Comparison of ENCODE assay signal across 23 cellular contexts in genomic region chr1:43327549-43328292, GRCh38. TPM values are rescaled to one million over a fixed set of nuclear protein-coding genes. Genes with fewer than 3 reads are reported as not detected.
"Had no signal": no experiment of that assay in that cellular context is flagged by ENCODE, and none has a peak within 500 bp of the region (broad histone marks: within the 10 kb centered on the region; RNA-seq: fewer than 3 reads in every experiment).

No MANE protein-coding gene starts in this region.

- H3K4me3 ChIP-seq: esophagus muscularis mucosa, neural progenitor cell, pancreas, testis had no signal

- H3K4me1 ChIP-seq: neural progenitor cell, pancreas had no signal

- H3K27me3 Mint-ChIP-seq: activated naive CD8-positive, alpha-beta T cell treated with anti-CD3 and anti-CD28 coated beads for 36 hours; activated T-cell treated with anti-CD3 and anti-CD28 coated beads, Interleukin-2, amount 50 U/mL, for 24 hours; stimulated activated naive CD8-positive, alpha-beta T cell treated with anti-CD3 and anti-CD28 coated beads, Interleukin-15, amount 100 ng/mL, for 72 hours had no signal

- H3K27ac ChIP-seq: brain microvascular endothelial cell, esophagus muscularis mucosa, neural progenitor cell, pancreas, testis had no signal

- H3K36me3 ChIP-seq: brain microvascular endothelial cell, neural progenitor cell, pancreas had no signal

- H3K4me2 ChIP-seq: neural progenitor cell had no signal

- H3K36me3 Mint-ChIP-seq: neural progenitor cell had no signal

- H3K27me3 ChIP-seq: brain microvascular endothelial cell, esophagus muscularis mucosa, neural progenitor cell, pancreas, testis had no signal

- H3K9ac ChIP-seq: neural progenitor cell had no signal

- H3K27ac Mint-ChIP-seq: activated CD8-positive, alpha-beta memory T cell treated with anti-CD3 and anti-CD28 coated beads, Interleukin-2, amount 10 ng/mL, durations not matched to agents 7 days and 5 days; activated naive CD8-positive, alpha-beta T cell treated with anti-CD3 and anti-CD28 coated beads for 36 hours; activated T-cell treated with anti-CD3 and anti-CD28 coated beads, Interleukin-2, amount 50 U/mL, for 24 hours; mesothelial cell of epicardium; neural progenitor cell; stimulated activated naive CD8-positive, alpha-beta T cell treated with anti-CD3 and anti-CD28 coated beads, Interleukin-15, amount 100 ng/mL, for 72 hours had no signal

- DNase-seq: activated CD4-positive, alpha-beta T cell treated with anti-CD3 and anti-CD28 coated beads for 1 hour; activated CD4-positive, alpha-beta T cell treated with anti-CD3 and anti-CD28 coated beads, Interleukin-2, amount 50 U/mL, for 48 hours; activated CD8-positive, alpha-beta memory T cell treated with anti-CD3 and anti-CD28 coated beads, Interleukin-2, amount 10 ng/mL, durations not matched to agents 7 days and 5 days; activated naive CD8-positive, alpha-beta T cell treated with anti-CD3 and anti-CD28 coated beads for 36 hours; activated T-cell treated with anti-CD3 and anti-CD28 coated beads, Interleukin-2, amount 50 U/mL, for 24 hours; brain microvascular endothelial cell; hippocampal formation; kidney glomerular epithelial cell; pancreas; stimulated activated CD4-positive, alpha-beta T cell treated with anti-CD3 and anti-CD28 coated beads, Interleukin-15, amount 100 ng/mL, for 24 hours; stimulated activated CD4-positive, alpha-beta T cell treated with anti-CD3 and anti-CD28 coated beads, Interleukin-4, amount 100 ng/mL, for 4 hours; stimulated activated naive CD8-positive, alpha-beta T cell treated with anti-CD3 and anti-CD28 coated beads, Interleukin-15, amount 100 ng/mL, for 72 hours; testis had no signal

- H3K9me3 ChIP-seq: pancreas, testis had no signal

- ATAC-seq: activated CD8-positive, alpha-beta memory T cell treated with anti-CD3 and anti-CD28 coated beads, Interleukin-2, amount 10 ng/mL, durations not matched to agents 7 days and 5 days; pancreas; stimulated activated naive CD8-positive, alpha-beta T cell treated with anti-CD3 and anti-CD28 coated beads, Interleukin-15, amount 100 ng/mL, for 72 hours had no signal

- FAIRE-seq: pancreas had no signal

- H2AFZ ChIP-seq: neural progenitor cell had no signal

- H3K4me3 Mint-ChIP-seq: activated CD8-positive, alpha-beta memory T cell treated with anti-CD3 and anti-CD28 coated beads, Interleukin-2, amount 10 ng/mL, durations not matched to agents 7 days and 5 days; activated naive CD8-positive, alpha-beta T cell treated with anti-CD3 and anti-CD28 coated beads for 36 hours; activated T-cell treated with anti-CD3 and anti-CD28 coated beads, Interleukin-2, amount 50 U/mL, for 24 hours; mesothelial cell of epicardium; neural progenitor cell; stimulated activated naive CD8-positive, alpha-beta T cell treated with anti-CD3 and anti-CD28 coated beads, Interleukin-15, amount 100 ng/mL, for 72 hours had no signal

RNA-seq across cellular contexts. Expression of gene MPL, which starts 9.9 kb away (rescaled TPM):
- total RNA-seq: activated CD8-positive, alpha-beta memory T cell treated with anti-CD3 and anti-CD28 coated beads, Interleukin-2, amount 10 ng/mL, durations not matched to agents 7 days and 5 days; activated naive CD8-positive, alpha-beta T cell treated with anti-CD3 and anti-CD28 coated beads for 36 hours; cerebellum; glomerular endothelial cell; mesothelial cell of epicardium; renal cortical epithelial cell; skeletal muscle tissue; urinary bladder had no signal

RNA-seq across cellular contexts. Expression of gene C1orf210, which starts 42.3 kb away (rescaled TPM):
- total RNA-seq: activated CD8-positive, alpha-beta memory T cell treated with anti-CD3 and anti-CD28 coated beads, Interleukin-2, amount 10 ng/mL, durations not matched to agents 7 days and 5 days; activated naive CD8-positive, alpha-beta T cell treated with anti-CD3 and anti-CD28 coated beads for 36 hours; cerebellum; dermis microvascular lymphatic vessel endothelial cell; esophagus muscularis mucosa; glomerular endothelial cell; myocyte; skeletal muscle tissue had no signal
